ENCODE assay signal across 22 cellular contexts in the genomic region with DNA sequence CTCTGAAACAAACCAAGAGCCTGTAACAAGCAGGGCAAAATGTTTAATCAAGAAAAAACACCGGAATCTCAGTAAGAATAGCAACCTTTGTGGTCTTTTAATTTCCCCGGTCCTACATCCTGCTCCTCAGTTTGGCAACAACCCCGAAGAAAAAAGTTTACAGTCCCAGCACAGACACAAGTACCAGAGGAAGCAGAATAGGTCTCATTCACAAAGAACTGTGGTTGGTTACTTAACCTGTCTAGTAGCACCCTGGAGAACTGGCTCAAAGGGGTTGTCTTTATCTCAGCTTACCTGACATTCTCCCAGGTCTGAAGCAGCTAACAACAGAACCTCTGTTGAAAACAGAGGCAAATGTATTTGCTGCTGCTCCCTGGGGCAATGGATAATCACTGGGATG.
A peak's percentile ranks its signal among the peaks of the same experiment; 100 is the strongest.
DNase-seq lines count a peak whose midpoint lies in the region; ATAC-seq, FAIRE-seq and TF ChIP-seq lines count a peak whose summit lies in the region.
"Had no signal": no experiment of that assay in that cellular context is flagged by ENCODE, and none has a peak within 500 bp of the region (broad histone marks: within the 10 kb centered on the region; RNA-seq: fewer than 3 reads in every experiment).

No MANE protein-coding gene starts in this region.

- H3K79me1 ChIP-seq in H9 (ENCODE audit: insufficient read depth, low read depth, low read length, poor library complexity, severe bottlenecking) (no peaks in the 10 kb centered on the region), H1 (ENCODE audit: low read depth, low read length) (no peaks in the 10 kb centered on the region)

- H4K20me1 ChIP-seq in BLaER1 treated with 17β-estradiol and CSF1 and Interleukin-3, amounts not matched to agents 10 nM and 100 nM = no peaks in the 10 kb centered on the region
- no peaks in the 10 kb centered on the region for H4K20me1 ChIP-seq in H9 (ENCODE audit: control insufficient read depth, insufficient read depth, insufficient read length)
- H4K20me1 ChIP-seq in H1 (replicated peaks in 1 of 2; ENCODE audit: control insufficient read depth in 1 of 2, insufficient read depth in 2 of 2, low read length in 2 of 2) = no peaks in the 10 kb centered on the region
- H4K20me1 ChIP-seq in PC-3 (ENCODE audit: low read length) = no peaks in the 10 kb centered on the region

- intact Hi-C loops in naive thymus-derived CD4-positive, alpha-beta T cell (cut with micrococcal nuclease) = no loop called here
- intact Hi-C loops in PC-3 (cut with micrococcal nuclease) = no loop called here

- no peak overlapping the region for H2BK12ac ChIP-seq in H9 (ENCODE audit: insufficient read length, low read depth, low read length)
- H2BK12ac ChIP-seq in H1 (ENCODE audit: low read depth, low read length) = no peak overlapping the region

- H3K9me3 ChIP-seq in BLaER1 treated with 17β-estradiol and CSF1 and Interleukin-3, amounts not matched to agents 10 nM and 100 nM (replicated peaks in 1 of 11) = peaks cover 10 to 31% (median 23%) of the 10 kb centered on the region in 11 experiments
- no peaks in the 10 kb centered on the region for H3K9me3 ChIP-seq in H9 (ENCODE audit: control insufficient read depth, low read depth, low read length)
- H3K9me3 ChIP-seq in H1 (ENCODE audit: insufficient read depth in 2 of 2, low read depth in 1 of 2, low read length in 1 of 2) = no peaks in the 10 kb centered on the region; a peak in 1 of 4 replicates
- peaks cover 0 to 5% (median 0%) of the 10 kb centered on the region in 3 experiments for H3K9me3 ChIP-seq in naive thymus-derived CD4-positive, alpha-beta T cell (ENCODE audit: control insufficient read depth in 2 of 3, low read length in 3 of 3)
- peaks cover 30% of the 10 kb centered on the region for H3K9me3 ChIP-seq in PC-3 (ENCODE audit: low read length)
- H3K9me3 ChIP-seq: A549 had no signal

- H3K4me1 ChIP-seq in BLaER1 treated with 17β-estradiol and CSF1 and Interleukin-3, amounts not matched to agents 10 nM and 100 nM = peaks cover 0 to 8% (median 6%) of the 10 kb centered on the region in 10 experiments; a peak in 10 of 20 replicates
- H3K4me1 ChIP-seq in H9 (ENCODE audit: insufficient read depth, low read length) (peaks cover 5% of the 10 kb centered on the region), H1 (replicated peaks in 1 of 4; ENCODE audit: control insufficient read depth in 3 of 4, insufficient read depth in 4 of 4, low read length in 3 of 4) (peaks cover 0 to 9% (median 2%) of the 10 kb centered on the region in 4 experiments; a peak in 3 of 7 replicates), PC-3 (ENCODE audit: insufficient read depth, low read length) (no peaks in the 10 kb centered on the region)
- H3K4me1 ChIP-seq in naive thymus-derived CD4-positive, alpha-beta T cell (ENCODE audit: control insufficient read depth in 2 of 2, insufficient read depth in 2 of 2, low read length in 2 of 2) = peaks cover 0 to 6% of the 10 kb centered on the region in 2 donors
- H3K4me1 ChIP-seq: A549, HAP-1 had no signal

- no peak overlapping the region for H2BK5ac ChIP-seq in H9 (ENCODE audit: insufficient read length, low read length)
- no peak overlapping the region for H2BK5ac ChIP-seq in H1 (ENCODE audit: low read depth, low read length)

- peaks cover 17 to 18% of the 10 kb centered on the region in 2 experiments for H3K9me3 Mint-ChIP-seq in H9
- H3K9me3 Mint-ChIP-seq in naive thymus-derived CD4-positive, alpha-beta T cell = peaks cover 0 to 41% (median 21%) of the 10 kb centered on the region in 11 donors

- POLR2A ChIA-PET in H1 (lab: Charles Lee; ENCODE audit: partially characterized antibody) = no interaction called here
- POLR2A ChIA-PET in naive thymus-derived CD4-positive, alpha-beta T cell (lab: Charles Lee) = no interaction called here
- POLR2A ChIA-PET in PC-3 (lab: Charles Lee; ENCODE audit: unreplicated experiment) = no interaction called here

- no peaks in the 10 kb centered on the region for H3K9me2 ChIP-seq in PC-3 (replicated peaks; ENCODE audit: low read length)

- H3K4me3 ChIP-seq in BLaER1 treated with 17β-estradiol and CSF1 and Interleukin-3, amounts not matched to agents 10 nM and 100 nM = no peak overlapping the region
- H3K4me3 ChIP-seq in H1 (ENCODE audit: extremely low read depth in 1 of 4, insufficient read depth in 2 of 4, low read depth in 3 of 4, low read length in 4 of 4) = no peak overlapping the region
- H3K4me3 ChIP-seq in naive thymus-derived CD4-positive, alpha-beta T cell (ENCODE audit: low read length) = no peak overlapping the region
- no peak overlapping the region for H3K4me3 ChIP-seq in PC-3 (ENCODE audit: low read length)
- H3K4me3 ChIP-seq: A549, HAP-1, SK-N-MC had no signal

- H3K27me3 ChIP-seq in BLaER1 treated with 17β-estradiol and CSF1 and Interleukin-3, amounts not matched to agents 10 nM and 100 nM = no peaks in the 10 kb centered on the region
- H3K27me3 ChIP-seq in H9 (ENCODE audit: insufficient read depth, low read length) = no peaks in the 10 kb centered on the region
- no peaks in the 10 kb centered on the region for H3K27me3 ChIP-seq in H1 (replicated peaks in 1 of 4; ENCODE audit: control insufficient read depth in 3 of 4, extremely low read depth in 1 of 4, insufficient read depth in 3 of 4, low read length in 3 of 4)
- no peaks in the 10 kb centered on the region for H3K27me3 ChIP-seq in naive thymus-derived CD4-positive, alpha-beta T cell (ENCODE audit: control insufficient read depth in 2 of 2, insufficient read depth in 2 of 2, low read length in 2 of 2)
- no peaks in the 10 kb centered on the region for H3K27me3 ChIP-seq in PC-3 (ENCODE audit: low read length)

- H3F3A ChIP-seq in PC-3 (ENCODE audit: low read length, unreplicated experiment) = no peaks in the 10 kb centered on the region

- CTCF ChIA-PET in H1 (lab: Charles Lee; ENCODE audit: partially characterized antibody) (interaction anchor here (0.9 to 1.5 kb wide), 2 partner anchors 46 to 403 kb away, joined by 4 read pairs; no protein-coding TSS in a partner anchor), PC-3 (lab: Charles Lee) (no interaction called here)
- CTCF ChIA-PET in naive thymus-derived CD4-positive, alpha-beta T cell (lab: Charles Lee) = no interaction called here

- H3K27me3 Mint-ChIP-seq in H9 (ENCODE audit: low read depth) = no peaks in the 10 kb centered on the region
- H3K27me3 Mint-ChIP-seq in naive thymus-derived CD4-positive, alpha-beta T cell = peaks cover 0 to 42% (median 23%) of the 10 kb centered on the region in 5 donors

- H4K91ac ChIP-seq in H9 (ENCODE audit: insufficient read length, low read depth, low read length) (no peak overlapping the region), H1 (replicated peaks; ENCODE audit: insufficient read length, low read length) (no peak overlapping the region)

- H3K23me2 ChIP-seq in H9 (ENCODE audit: insufficient read length, low read depth, low read length, poor library complexity, severe bottlenecking) (no peaks in the 10 kb centered on the region), H1 (ENCODE audit: low read depth, low read length) (no peaks in the 10 kb centered on the region)

- DNase-seq in H9 = peak; percentile 28
- no peak for DNase-seq in H1 (ENCODE audit: low read depth in 1 of 2, low spot score in 2 of 2)
- peak in 5 of 9 donors; percentile 0 to 24 (median 4) for DNase-seq in naive thymus-derived CD4-positive, alpha-beta T cell
- DNase-seq in PC-3 = no peak
- no peak for DNase-seq in amygdala (lab: John Stamatoyannopoulos, UW)
- DNase-seq: Calu3, DMS79 treated with DMSO at 0.1 percent for 48 hours, HFFc6, KBM-7, MV-4-11, NCI-H1105 treated with DMSO at 0.1 percent for 48 hours, NCI-H2081 treated with DMSO at 0.1 percent for 48 hours, NCI-H446, NCI-H526, OCI-M1, SIG-M5 had no signal

- H3K56ac ChIP-seq in H9 (ENCODE audit: insufficient read length, low read depth, low read length) (no peak overlapping the region), H1 (replicated peaks; ENCODE audit: insufficient read length, low read depth, low read length) (no peak overlapping the region)

- H2AK5ac ChIP-seq in H9 (ENCODE audit: insufficient read length, low read length) = no peak overlapping the region
- H2AK5ac ChIP-seq in H1 (ENCODE audit: low read depth, low read length) = no peak overlapping the region

- H2AFZ ChIP-seq in H9 (ENCODE audit: low read length) (no peak overlapping the region), H1 (ENCODE audit: low read length) (peak overlapping the region; percentile 64; the same call in 1 of the 2 replicates), PC-3 (ENCODE audit: low read length) (no peak overlapping the region)

- H3K4me1 Mint-ChIP-seq in H9 = peaks cover 19 to 22% of the 10 kb centered on the region in 2 experiments
- peaks cover 0 to 5% (median 0%) of the 10 kb centered on the region in 7 donors for H3K4me1 Mint-ChIP-seq in naive thymus-derived CD4-positive, alpha-beta T cell

- H3K4ac ChIP-seq in H9 (ENCODE audit: low read depth, low read length) (no peak overlapping the region), H1 (replicated peaks; ENCODE audit: insufficient read length, low read depth, low read length) (no peak overlapping the region)

- H3K36me3 ChIP-seq in BLaER1 treated with 17β-estradiol and CSF1 and Interleukin-3, amounts not matched to agents 10 nM and 100 nM = no peaks in the 10 kb centered on the region
- no peaks in the 10 kb centered on the region for H3K36me3 ChIP-seq in H1 (ENCODE audit: control insufficient read depth in 2 of 4, insufficient read depth in 4 of 4, low read length in 3 of 4)
- no peaks in the 10 kb centered on the region for H3K36me3 ChIP-seq in naive thymus-derived CD4-positive, alpha-beta T cell (ENCODE audit: control insufficient read depth in 2 of 3, insufficient read depth in 3 of 3, low read length in 3 of 3)
- H3K36me3 ChIP-seq in PC-3 (ENCODE audit: low read depth, low read length) = no peaks in the 10 kb centered on the region
- H3K36me3 ChIP-seq: HAP-1 had no signal

- no peak overlapping the region for H3T11ph ChIP-seq in H9 (ENCODE audit: low read length)

- no TSS peak for BruUV-seq in PC-3 (replicated peaks; lab: Mats Ljungman, UMichigan)

- TF ChIP-seq RAD21 in H1 (IDR thresholded peaks at IDR 0.05 in 1 of 2, conservative IDR thresholded peaks at IDR 0.05 in 1 of 2; ENCODE audit: low read depth in 2 of 2, low read length in 2 of 2) = no peak

- TF ChIP-seq CTCF in H9 (conservative IDR thresholded peaks at IDR 0.05) (no peak), H1 (IDR thresholded peaks at IDR 0.05; ENCODE audit: control extremely low read depth in 1 of 3, insufficient read depth in 1 of 3, low read depth in 1 of 3, low read length in 3 of 3) (no peak), PC-3 (conservative IDR thresholded peaks at IDR 0.05; ENCODE audit: low read depth, low read length) (no peak)

- H4K8ac ChIP-seq in H9 (replicated peaks; ENCODE audit: insufficient read length, low read depth, low read length) (no peak overlapping the region), H1 (ENCODE audit: extremely low read depth, insufficient read depth, low read length) (no peak overlapping the region)

- H3K9ac ChIP-seq in BLaER1 treated with 17β-estradiol and CSF1 and Interleukin-3, amounts not matched to agents 10 nM and 100 nM = no peak overlapping the region
- no peak overlapping the region for H3K9ac ChIP-seq in H9 (ENCODE audit: extremely low read depth, insufficient read length, low read length)
- no peak overlapping the region for H3K9ac ChIP-seq in H1 (replicated peaks in 1 of 4; ENCODE audit: extremely low read depth in 1 of 4, low read depth in 3 of 4, low read length in 3 of 4)
- no peak overlapping the region for H3K9ac ChIP-seq in PC-3 (ENCODE audit: low read length)

- H3K14ac ChIP-seq in H9 (ENCODE audit: insufficient read depth, low read length) (no peak overlapping the region), H1 (ENCODE audit: insufficient read length) (no peak overlapping the region)

- H3K27ac Mint-ChIP-seq in H9 = peak overlapping the region in 2 of 3 experiments; percentile 12 to 59; a peak in 3 of 7 replicates
- H3K27ac Mint-ChIP-seq in naive thymus-derived CD4-positive, alpha-beta T cell = no peak overlapping the region
- H3K27ac Mint-ChIP-seq: HFFc6 had no signal

- FAIRE-seq in H1 (lab: Jason Lieb, UNC) = peak; percentile 50
- FAIRE-seq: A549, RCC 7860 had no signal

- H2BK15ac ChIP-seq in H9 (ENCODE audit: low read depth, low read length) (no peak overlapping the region), H1 (ENCODE audit: low read length) (no peak overlapping the region)

- H2BK120ac ChIP-seq in H9 (ENCODE audit: low read depth, low read length, poor library complexity, severe bottlenecking) (no peak overlapping the region), H1 (replicated peaks; ENCODE audit: low read depth, low read length) (no peak overlapping the region)

- no peak overlapping the region for H3K23ac ChIP-seq in H9 (ENCODE audit: insufficient read length, low read depth, low read length)
- no peak overlapping the region for H3K23ac ChIP-seq in H1 (ENCODE audit: insufficient read length)

- no peak overlapping the region for H2BK20ac ChIP-seq in H9 (ENCODE audit: low read depth, low read length, poor library complexity, severe bottlenecking)
- peak overlapping the region; percentile 21; the same call in 1 of the 2 replicates for H2BK20ac ChIP-seq in H1 (ENCODE audit: low read length)

- no peak for TF ChIP-seq EP300 in H1 (IDR thresholded peaks at IDR 0.05; ENCODE audit: borderline replicate concordance in 1 of 2, low read depth in 2 of 2, low read length in 2 of 2)

- H3K4me3 Mint-ChIP-seq in H9 = no peak overlapping the region
- H3K4me3 Mint-ChIP-seq in naive thymus-derived CD4-positive, alpha-beta T cell = no peak overlapping the region
- H3K4me3 Mint-ChIP-seq: HFFc6 had no signal

- ATAC-seq in naive thymus-derived CD4-positive, alpha-beta T cell = no peak
- ATAC-seq in GM18907 (IDR thresholded peaks at IDR 0.05; ENCODE audit: unreplicated experiment) = no peak
- no peak for ATAC-seq in PC-3
- ATAC-seq: A549 had no signal

- no peak for TF ChIP-seq POLR2A in H1 (IDR thresholded peaks at IDR 0.05; ENCODE audit: control extremely low read depth in 1 of 2, low read depth in 2 of 2, low read length in 2 of 2)

- H4K5ac ChIP-seq in H9 (ENCODE audit: insufficient read length, low read depth, low read length) = no peak overlapping the region
- no peak overlapping the region for H4K5ac ChIP-seq in H1 (ENCODE audit: insufficient read length, low read depth, low read length)

- H3K79me2 ChIP-seq in H9 (ENCODE audit: insufficient read depth, low read length) (no peaks in the 10 kb centered on the region), H1 (ENCODE audit: control insufficient read depth in 1 of 2, insufficient read depth in 2 of 2, low read length in 2 of 2) (no peaks in the 10 kb centered on the region), PC-3 (ENCODE audit: low read length) (no peaks in the 10 kb centered on the region)

- H3K36me3 Mint-ChIP-seq in H9 (ENCODE audit: insufficient read depth in 1 of 3, low read depth in 3 of 3) = peaks cover 13 to 21% (median 19%) of the 10 kb centered on the region in 3 experiments
- H3K36me3 Mint-ChIP-seq in naive thymus-derived CD4-positive, alpha-beta T cell = peaks cover 0 to 3% (median 0%) of the 10 kb centered on the region in 5 donors

- H3K18ac ChIP-seq in H9 (ENCODE audit: insufficient read length, low read depth, low read length) = no peak overlapping the region
- H3K18ac ChIP-seq in H1 (ENCODE audit: extremely low read depth, low read length) = no peak overlapping the region; the same call in 1 of the 2 replicates

- no peak overlapping the region for H3K27ac ChIP-seq in BLaER1 treated with 17β-estradiol and CSF1 and Interleukin-3, amounts not matched to agents 10 nM and 100 nM
- no peak overlapping the region for H3K27ac ChIP-seq in H9 (ENCODE audit: insufficient read length, low read depth, low read length)
- H3K27ac ChIP-seq in H1 (ENCODE audit: low read depth, low read length) = no peak overlapping the region
- H3K27ac ChIP-seq in naive thymus-derived CD4-positive, alpha-beta T cell (ENCODE audit: low read depth, low read length) = no peak overlapping the region
- H3K27ac ChIP-seq in PC-3 (ENCODE audit: low read length) = no peak overlapping the region
- H3K27ac ChIP-seq: A549, SK-N-MC had no signal

- peak overlapping the region in 7 of 11 experiments; percentile 16 to 61 (median 34); a peak in 11 of 22 replicates for H3K4me2 ChIP-seq in BLaER1 treated with 17β-estradiol and CSF1 and Interleukin-3, amounts not matched to agents 10 nM and 100 nM
- no peak overlapping the region for H3K4me2 ChIP-seq in H9 (ENCODE audit: insufficient read depth, insufficient read length, low read length)
- 0 out of 4 replicates have a peak overlapping the region, but pooled peaks of 1 of the 2 experiments have one; percentile 6 for H3K4me2 ChIP-seq in H1 (ENCODE audit: insufficient read depth in 1 of 2, low read depth in 2 of 2, low read length in 2 of 2)
- no peak overlapping the region for H3K4me2 ChIP-seq in PC-3 (ENCODE audit: low read length)
- H3K4me2 ChIP-seq: A549 had no signal

- WGBS in H9 (ENCODE audit: extremely low coverage, insufficient read length, low lambda C conversion rate) = no CpG with 5 or more reads among the region's 3 CpGs
- WGBS in H1 (ENCODE audit: extremely low coverage in 1 of 2, insufficient coverage in 1 of 2, insufficient read length in 1 of 2, insufficient replicate concordance in 2 of 2, low coverage in 1 of 2, low lambda C conversion rate in 2 of 2, missing lambda C conversion rate in 1 of 2), 2 experiments = 77% methylated on average over 3 of the region's 3 CpGs; no CpG with 5 or more reads in 1 of the 2 experiments

Comparison
In these comparisons a context has a peak if more than half of its experiments do, and no peak if none do; other contexts are left out.
1. H3K4me2 ChIP-seq: peak in BLaER1 treated with 17β-estradiol and CSF1 and Interleukin-3, amounts not matched to agents 10 nM and 100 nM (7 of 11); none in H9 (single experiment) and PC-3 (single experiment).
2. DNase-seq: peak in H9 (single experiment) and naive thymus-derived CD4-positive, alpha-beta T cell (5 of 9); none in H1 (0 of 2), PC-3 (single experiment) and amygdala (0 of 56).
3. H3K27ac Mint-ChIP-seq: peak in H9 (2 of 3); none in naive thymus-derived CD4-positive, alpha-beta T cell (0 of 9).